Comparison of ENCODE assay signal across 8 cellular contexts in genomic region chr6:106359989-106360409, GRCh38. TPM values are rescaled to one million over a fixed set of nuclear protein-coding genes. Genes with fewer than 3 reads are reported as not detected.
DNase-seq lines count a peak whose midpoint lies in the region; ATAC-seq, FAIRE-seq and TF ChIP-seq lines count a peak whose summit lies in the region.

No MANE protein-coding gene starts in this region.

- no peak for TF ChIP-seq POLR2A in endothelial cell of umbilical vein (IDR thresholded peaks at IDR 0.05; ENCODE audit: low read depth, low read length)

- H3K4me2 ChIP-seq in OCI-LY1 (ENCODE audit: low read length) (peak overlapping the region; percentile 69), endothelial cell of umbilical vein (ENCODE audit: insufficient read depth, low read length) (peak overlapping the region; percentile 49)

- no peaks in the 10 kb centered on the region for H3K9me1 ChIP-seq in endothelial cell of umbilical vein (replicated peaks; ENCODE audit: control insufficient read depth, extremely low read depth, insufficient read depth, low read length)

- H2AFZ ChIP-seq in OCI-LY1 (ENCODE audit: low read length) (no peak overlapping the region), endothelial cell of umbilical vein (ENCODE audit: low read depth, low read length) (peak overlapping the region; percentile 9)

- no TSS peak for BruUV-seq in endothelial cell of umbilical vein (replicated peaks; lab: Mats Ljungman, UMichigan)

- TF ChIP-seq CTCF in OCI-LY1 (IDR thresholded peaks at IDR 0.05; ENCODE audit: low read length) (no peak), endothelial cell of umbilical vein (IDR thresholded peaks at IDR 0.05; ENCODE audit: extremely low read depth in 1 of 2, insufficient read depth in 1 of 2, low read depth in 1 of 2, low read length in 2 of 2) (no peak), osteocyte (IDR thresholded peaks at IDR 0.05) (no peak), mucosa of descending colon (IDR thresholded peaks at IDR 0.05) (no peak)

- H3K79me2 ChIP-seq in OCI-LY1 (ENCODE audit: insufficient read depth, low read length) (no peaks in the 10 kb centered on the region), endothelial cell of umbilical vein (ENCODE audit: control insufficient read depth, insufficient read depth, low read length) (no peaks in the 10 kb centered on the region)

- CTCF ChIA-PET in endothelial cell of umbilical vein (lab: Charles Lee) = interaction anchor here (1.3 to 3.3 kb wide), 5 partner anchors 10 to 619 kb away, joined by 9 to 21 read pairs (median 16); no protein-coding TSS in a partner anchor

- dilution Hi-C loops in endothelial cell of umbilical vein (cut with MboI; ENCODE audit: extremely low pct_ligation_motif_present, low sequenced_read_pairs) = no loop called here

- POLR2A ChIA-PET in endothelial cell of umbilical vein (lab: Charles Lee) = no interaction called here

- no peak for FAIRE-seq in endothelial cell of umbilical vein (lab: Jason Lieb, UNC)

- H3K4me3 ChIP-seq in OCI-LY1 (ENCODE audit: low read depth, low read length, poor library complexity, severe bottlenecking) (peak overlapping the region; percentile 50), endothelial cell of umbilical vein (replicated peaks in 1 of 3; ENCODE audit: insufficient read depth in 1 of 3, low read depth in 1 of 3, low read length in 3 of 3) (no peak overlapping the region), mucosa of descending colon (no peak overlapping the region)

- no peaks in the 10 kb centered on the region for H3K9me2 ChIP-seq in OCI-LY1 (ENCODE audit: low read depth, low read length)

- peaks cover 71% of the 10 kb centered on the region for H3K27me3 Mint-ChIP-seq in osteocyte (ENCODE audit: unreplicated experiment)

- H4K20me1 ChIP-seq in OCI-LY1 (ENCODE audit: insufficient read depth, low read length) (no peaks in the 10 kb centered on the region), endothelial cell of umbilical vein (replicated peaks; ENCODE audit: control insufficient read depth, extremely low read depth, insufficient read depth, low read length) (no peaks in the 10 kb centered on the region)

- H3K9me3 ChIP-seq in OCI-LY1 (ENCODE audit: low read length) (no peaks in the 10 kb centered on the region), endothelial cell of umbilical vein (replicated peaks; ENCODE audit: control insufficient read depth, insufficient read depth, low read length) (no peaks in the 10 kb centered on the region), mucosa of descending colon (no peaks in the 10 kb centered on the region)

- H3K27ac ChIP-seq in OCI-LY1 (ENCODE audit: low read depth, low read length, poor library complexity, severe bottlenecking) (no peak overlapping the region), endothelial cell of umbilical vein (ENCODE audit: insufficient read depth, low read depth, low read length) (no peak overlapping the region)

- no peaks in the 10 kb centered on the region for H3K36me3 Mint-ChIP-seq in osteocyte (ENCODE audit: unreplicated experiment)

- H3K4me3 Mint-ChIP-seq in osteocyte (ENCODE audit: unreplicated experiment) = peak overlapping the region; percentile 53

- H3K27me3 ChIP-seq in OCI-LY1 (ENCODE audit: insufficient read depth, low read length) = no peaks in the 10 kb centered on the region
- H3K27me3 ChIP-seq in endothelial cell of umbilical vein (ENCODE audit: control insufficient read depth in 2 of 2, insufficient read depth in 2 of 2, low read length in 2 of 2) = peaks cover 14 to 26% of the 10 kb centered on the region in 2 experiments

- H3K36me3 ChIP-seq in OCI-LY1 (ENCODE audit: insufficient read depth, low read length) (no peaks in the 10 kb centered on the region), endothelial cell of umbilical vein (ENCODE audit: control insufficient read depth in 2 of 2, extremely low read depth in 1 of 2, insufficient read depth in 2 of 2, low read length in 2 of 2) (no peaks in the 10 kb centered on the region), mucosa of descending colon (ENCODE audit: low read depth) (no peaks in the 10 kb centered on the region)

- H3K4me1 Mint-ChIP-seq in osteocyte (ENCODE audit: unreplicated experiment) = peaks cover 8% of the 10 kb centered on the region

- ATAC-seq in GM18909 (IDR thresholded peaks at IDR 0.05; ENCODE audit: poor library complexity, unreplicated experiment) (peak; percentile 23), mucosa of descending colon (no peak), GM21390 (IDR thresholded peaks at IDR 0.05; ENCODE audit: unreplicated experiment) (no peak)

- H3K4me1 ChIP-seq in OCI-LY1 (ENCODE audit: insufficient read depth, low read length, severe bottlenecking) = peaks cover 18% of the 10 kb centered on the region
- H3K4me1 ChIP-seq in endothelial cell of umbilical vein (ENCODE audit: control insufficient read depth, extremely low read depth, insufficient read depth, low read length) = peaks cover 7% of the 10 kb centered on the region
- H3K4me1 ChIP-seq in mucosa of descending colon (ENCODE audit: low read depth) = peaks cover 9% of the 10 kb centered on the region

- H3K27ac Mint-ChIP-seq in osteocyte (ENCODE audit: unreplicated experiment) = no peak overlapping the region

- no peaks in the 10 kb centered on the region for H3F3A ChIP-seq in OCI-LY1 (ENCODE audit: insufficient read depth, low read length)

- H3K9me3 Mint-ChIP-seq in osteocyte (ENCODE audit: unreplicated experiment) = no peaks in the 10 kb centered on the region

- intact Hi-C loops in endothelial cell of umbilical vein (cut with micrococcal nuclease) (loop anchor here (2.0 kb wide), 1 partner anchor 21 kb away; no protein-coding TSS in a partner anchor), mucosa of descending colon (cut with DNase I, micrococcal nuclease) (no loop called here)

- H3K9ac ChIP-seq in OCI-LY1 (ENCODE audit: low read length) (no peak overlapping the region), endothelial cell of umbilical vein (replicated peaks; ENCODE audit: extremely low read depth, insufficient read depth, low read length) (no peak overlapping the region)

- no peak for DNase-seq in endothelial cell of umbilical vein (ENCODE audit: low read depth, low spot score)
- no peak for DNase-seq in osteocyte (ENCODE audit: extremely low spot score, unreplicated experiment)
- no peak for DNase-seq in mucosa of descending colon
- DNase-seq in SHP77 (lab: John Stamatoyannopoulos, UW) = no peak
- no peak for DNase-seq in NCI-H2171 (lab: John Stamatoyannopoulos, UW)

TF ChIP-seq in endothelial cell of umbilical vein, 7 proteins besides CTCF, POLR2A, EP300 and RAD21:
- no peak for TF ChIP-seq FOS (IDR thresholded peaks at IDR 0.05; ENCODE audit: borderline replicate concordance, insufficient read depth, low read length)
- TF ChIP-seq MYC (IDR thresholded peaks at IDR 0.05; ENCODE audit: low read depth, low read length) = no peak
- no peak for TF ChIP-seq POLR2AphosphoS5 (IDR thresholded peaks at IDR 0.05; ENCODE audit: insufficient read depth, low read depth, low read length)
- TF ChIP-seq GATA2 (IDR thresholded peaks at IDR 0.05; ENCODE audit: insufficient read depth, insufficient read length, low read depth, low read length) = no peak
- TF ChIP-seq JUN (IDR thresholded peaks at IDR 0.05; ENCODE audit: borderline replicate concordance, insufficient read depth, insufficient read length, low read depth) = no peak
- no peak for TF ChIP-seq EZH2 (IDR thresholded peaks at IDR 0.05; ENCODE audit: borderline replicate concordance, low read depth, low read length, severe bottlenecking)
- no peak for TF ChIP-seq MAX (IDR thresholded peaks at IDR 0.05; ENCODE audit: insufficient read depth, insufficient read length)
TF ChIP-seq in endothelial cell of umbilical vein: peak in this region for 0.

RNA-seq across cellular contexts. Expression of gene CRYBG1, which starts 0.5 kb away (rescaled TPM):
- total RNA-seq in endothelial cell of umbilical vein = 25.0 and 30.1 TPM in 2 replicates
- polyA plus RNA-seq in endothelial cell of umbilical vein = 3.1 and 4.1 TPM in 2 replicates
- polyA plus RNA-seq in endothelial cell of umbilical vein (2011; cell fraction: cytosol; rRNA removed) = 3.4 and 3.7 TPM in 2 replicates
- 8.9 and 9.9 TPM in 2 replicates for polyA plus RNA-seq in endothelial cell of umbilical vein (2011; cell fraction: nucleus; rRNA removed)
- 4.0 and 9.3 TPM in 2 replicates for polyA plus RNA-seq in endothelial cell of umbilical vein (2012)
- polyA minus RNA-seq in endothelial cell of umbilical vein = 11.6 and 12.6 TPM in 2 replicates
- 5.1 TPM for polyA minus RNA-seq in endothelial cell of umbilical vein (2011; cell fraction: cytosol; rRNA and poly(A)+ RNA removed)
- polyA minus RNA-seq in endothelial cell of umbilical vein (2011; cell fraction: nucleus; rRNA and poly(A)+ RNA removed) = 13.5 and 15.4 TPM in 2 replicates
- total RNA-seq in osteocyte = 2.3 and 2.4 TPM in 2 replicates
- 10 to 100 TPM; 26.6 to 93.0 (median 86.4) TPM for total RNA-seq in mucosa of descending colon

RNA-seq across cellular contexts. Expression of gene ATG5, which starts 34.4 kb away (rescaled TPM):
- total RNA-seq in endothelial cell of umbilical vein = 32.8 and 35.9 TPM in 2 replicates
- polyA plus RNA-seq in endothelial cell of umbilical vein = 10.0 and 14.1 TPM in 2 replicates
- polyA plus RNA-seq in endothelial cell of umbilical vein (2011; cell fraction: cytosol; rRNA removed) = 18.2 and 20.5 TPM in 2 replicates
- polyA plus RNA-seq in endothelial cell of umbilical vein (2011; cell fraction: nucleus; rRNA removed) = 19.4 and 23.9 TPM in 2 replicates
- polyA plus RNA-seq in endothelial cell of umbilical vein (2012) = 26.7 and 32.4 TPM in 2 replicates
- polyA minus RNA-seq in endothelial cell of umbilical vein = 11.2 and 19.2 TPM in 2 replicates
- 9.8 TPM for polyA minus RNA-seq in endothelial cell of umbilical vein (2011; cell fraction: cytosol; rRNA and poly(A)+ RNA removed)
- 38.9 and 49.1 TPM in 2 replicates for polyA minus RNA-seq in endothelial cell of umbilical vein (2011; cell fraction: nucleus; rRNA and poly(A)+ RNA removed)
- 25.3 and 26.0 TPM in 2 replicates for total RNA-seq in osteocyte
- 10 to 100 TPM; 39.4 to 51.6 (median 43.0) TPM for total RNA-seq in mucosa of descending colon
